In the genomic region with DNA sequence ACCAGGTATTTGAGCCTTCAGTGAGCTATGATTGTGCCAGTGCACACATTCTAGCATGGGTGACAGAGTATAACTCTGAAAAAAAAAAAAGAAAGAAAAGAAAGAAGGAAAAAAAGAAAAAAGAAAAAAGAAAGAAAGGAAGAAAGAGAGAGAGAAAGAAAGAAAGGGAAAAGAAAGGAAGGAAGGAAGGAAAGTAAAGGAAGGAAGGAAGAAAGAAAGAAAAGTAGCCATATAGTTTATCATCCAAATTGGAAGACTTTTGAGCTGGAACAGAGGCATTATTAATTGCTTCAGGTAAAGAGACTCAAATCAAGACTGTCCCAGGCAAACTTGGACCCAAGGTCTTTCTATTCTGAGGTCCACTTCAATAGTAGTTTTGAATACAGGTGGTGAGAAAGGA, we compare ENCODE assay signal across 27 cellular contexts.
"Had no signal": no experiment of that assay in that cellular context is flagged by ENCODE, and none has a peak within 500 bp of the region (broad histone marks: within the 10 kb centered on the region; RNA-seq: fewer than 3 reads in every experiment).

No MANE protein-coding gene starts in this region.

- H3K27ac ChIP-seq: left ventricle myocardium inferior, neutrophil, parathyroid adenoma, skin epidermis, stomach, suprapubic skin, tibial nerve had no signal

- H3K36me3 ChIP-seq: left ventricle myocardium inferior, neutrophil, stomach, suprapubic skin, tibial nerve had no signal

- H3K9ac ChIP-seq: parathyroid adenoma had no signal

- FAIRE-seq: colon had no signal

- H3K4me3 ChIP-seq: left ventricle myocardium inferior, skin epidermis, stomach, suprapubic skin, tibial nerve had no signal

- H3K27ac Mint-ChIP-seq: activated CD4-positive, alpha-beta memory T cell treated with anti-CD3 and anti-CD28 coated beads, Interleukin-2, amount 10 ng/mL, durations not matched to agents 7 days and 5 days; activated naive CD4-positive, alpha-beta T cell treated with anti-CD3 and anti-CD28 coated beads, Interleukin-2, amount 50 U/mL, for 24 hours; nephron; stimulated activated memory B cell treated with anti-CD40 and anti-IgM and Interleukin-4, amounts not matched to agents 10 μg/mL and 1 μg/mL and 100 μg/mL, for 72 hours; T-helper 1 cell treated with Interleukin-12 subunit alpha and Interleukin-12 subunit beta and Interleukin-4 antibody, amounts not matched to agents 30 μg/mL and 1 μg/mL, for 36 hours had no signal

- H3K36me3 Mint-ChIP-seq: activated naive CD4-positive, alpha-beta T cell treated with anti-CD3 and anti-CD28 coated beads, Interleukin-2, amount 50 U/mL, for 24 hours; stimulated activated memory B cell treated with anti-CD40 and anti-IgM and Interleukin-4, amounts not matched to agents 10 μg/mL and 1 μg/mL and 100 μg/mL, for 72 hours had no signal

- H3K4me1 Mint-ChIP-seq: activated naive CD4-positive, alpha-beta T cell treated with anti-CD3 and anti-CD28 coated beads, Interleukin-2, amount 50 U/mL, for 24 hours had no signal

- H3K27me3 ChIP-seq: neutrophil, stomach, suprapubic skin, tibial nerve had no signal

- ATAC-seq: esophagus mucosa; right cardiac atrium; stimulated activated memory B cell treated with anti-CD40 and anti-IgM and Interleukin-4, amounts not matched to agents 10 μg/mL and 1 μg/mL and 100 μg/mL, for 72 hours had no signal

- H2AFZ ChIP-seq: parathyroid adenoma had no signal

- H3K9me3 Mint-ChIP-seq: activated CD4-positive, alpha-beta memory T cell treated with anti-CD3 and anti-CD28 coated beads, Interleukin-2, amount 10 ng/mL, durations not matched to agents 7 days and 5 days; activated naive CD4-positive, alpha-beta T cell treated with anti-CD3 and anti-CD28 coated beads, Interleukin-2, amount 50 U/mL, for 24 hours; nephron; stimulated activated memory B cell treated with anti-CD40 and anti-IgM and Interleukin-4, amounts not matched to agents 10 μg/mL and 1 μg/mL and 100 μg/mL, for 72 hours; T-helper 1 cell treated with Interleukin-12 subunit alpha and Interleukin-12 subunit beta and Interleukin-4 antibody, amounts not matched to agents 30 μg/mL and 1 μg/mL, for 36 hours had no signal

- H3K4me3 Mint-ChIP-seq: activated CD4-positive, alpha-beta memory T cell treated with anti-CD3 and anti-CD28 coated beads, Interleukin-2, amount 10 ng/mL, durations not matched to agents 7 days and 5 days; activated naive CD4-positive, alpha-beta T cell treated with anti-CD3 and anti-CD28 coated beads, Interleukin-2, amount 50 U/mL, for 24 hours; nephron; stimulated activated memory B cell treated with anti-CD40 and anti-IgM and Interleukin-4, amounts not matched to agents 10 μg/mL and 1 μg/mL and 100 μg/mL, for 72 hours; T-helper 1 cell treated with Interleukin-12 subunit alpha and Interleukin-12 subunit beta and Interleukin-4 antibody, amounts not matched to agents 30 μg/mL and 1 μg/mL, for 36 hours had no signal

- DNase-seq: activated CD4-positive, alpha-beta memory T cell treated with anti-CD3 and anti-CD28 coated beads, Interleukin-2, amount 10 ng/mL, durations not matched to agents 7 days and 5 days; activated CD4-positive, alpha-beta T cell treated with anti-CD3 and anti-CD28 coated beads for 48 hours; activated CD4-positive, CD25-positive, alpha-beta regulatory T cell; activated gamma-delta T cell treated with Interleukin-2 at 50 U/mL for 16 hours; aorta; central memory CD4-positive, alpha-beta T cell; effector memory CD4-positive, alpha-beta T cell; foreskin melanocyte; glutamatergic neuron; hippocampal formation; left ventricle myocardium inferior; midbrain; right cardiac atrium; stimulated activated CD4-positive, alpha-beta T cell treated with anti-CD3 and anti-CD28 coated beads, Interleukin-2, amount 100 ng/mL, for 24 hours; stomach; T1000 had no signal

- H3K79me2 ChIP-seq: parathyroid adenoma had no signal

- H3K9me3 ChIP-seq: left ventricle myocardium inferior, neutrophil, stomach, suprapubic skin, tibial nerve had no signal

- H3K4me1 ChIP-seq: left ventricle myocardium inferior, parathyroid adenoma, suprapubic skin had no signal
